Comparison of ENCODE assay signal across 35 cellular contexts in genomic region chr10:107565014-107565413, GRCh38.
"Had no signal": no experiment of that assay in that cellular context is flagged by ENCODE, and none has a peak within 500 bp of the region (broad histone marks: within the 10 kb centered on the region; RNA-seq: fewer than 3 reads in every experiment).

No MANE protein-coding gene starts in this region.

- DNase-seq: Karpas-422, Kasumi-1, MG63, MM.1S, MV-4-11, NCI-H1048, NCI-H1092, NCI-H1092 treated with DMSO at 0.1 percent for 48 hours, NCI-H1105, NCI-H1105 treated with DMSO at 0.1 percent for 48 hours, NCI-H1417, NCI-H1417 treated with DMSO at 0.1 percent for 48 hours, NCI-H1436, NCI-H1436 treated with DMSO at 0.1 percent for 48 hours, NCI-H146, NCI-H1694, NCI-H1694 treated with DMSO at 0.1 percent for 48 hours, NCI-H187, NCI-H187 treated with DMSO at 0.1 percent for 48 hours, NCI-H1930, NCI-H2029, NCI-H2029 treated with DMSO at 0.1 percent for 48 hours, NCI-H2081, NCI-H2081 treated with DMSO at 0.1 percent for 48 hours, NCI-H2107, NCI-H2171, NCI-H2171 treated with DMSO at 0.1 percent for 48 hours, NCI-H2227 treated with DMSO at 0.1 percent for 48 hours, NCI-H226, NCI-H345, NCI-H446, NCI-H446 treated with DMSO at 0.1 percent for 48 hours, NCI-H510A, NCI-H510A treated with DMSO at 0.1 percent for 48 hours, NCI-H524 had no signal

- H3K36me3 ChIP-seq: MG63 had no signal

- H3K27me3 ChIP-seq: MG63 had no signal

- H3K4me3 ChIP-seq: MG63 had no signal
